In the genomic region with DNA sequence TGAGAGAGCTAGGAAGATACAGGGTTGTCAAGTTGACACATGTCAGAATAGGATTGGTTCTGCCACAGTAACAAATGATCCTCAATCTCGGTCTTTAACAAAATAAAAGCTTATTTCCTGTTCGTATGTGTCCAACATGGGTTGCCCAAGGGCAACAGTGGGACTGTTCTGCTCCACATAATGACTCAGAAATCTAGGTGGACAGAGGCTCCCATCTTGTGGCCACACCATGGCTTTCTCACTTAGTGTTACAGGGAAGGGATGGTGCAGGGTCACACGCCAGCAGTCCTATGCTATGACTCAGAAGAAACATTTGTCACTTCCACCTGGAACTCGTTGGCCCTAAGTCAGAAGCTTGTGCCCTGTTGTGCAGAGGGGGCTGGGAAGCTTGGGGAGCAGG, we compare ENCODE assay signal across 13 cellular contexts.
DNase-seq lines count a peak whose midpoint lies in the region; ATAC-seq, FAIRE-seq and TF ChIP-seq lines count a peak whose summit lies in the region.
"Had no signal": no experiment of that assay in that cellular context is flagged by ENCODE, and none has a peak within 500 bp of the region (broad histone marks: within the 10 kb centered on the region; RNA-seq: fewer than 3 reads in every experiment).

No MANE protein-coding gene starts in this region.

- H4K20me1 ChIP-seq in SK-N-SH (ENCODE audit: insufficient read depth): no peaks in the 10 kb centered on the region

- no peaks in the 10 kb centered on the region for H3K79me2 ChIP-seq in SK-N-SH (ENCODE audit: insufficient read depth)

- H3K27ac ChIP-seq in A549 (peak overlapping the region in 1 of 2 experiments; percentile 26; a peak in 1 of 6 replicates), SK-N-SH (ENCODE audit: low read depth in 2 of 2, low read length in 1 of 2) (no peak overlapping the region), dorsolateral prefrontal cortex (no peak overlapping the region)
- H3K27ac ChIP-seq: Peyer's patch had no signal

- H3K4me2 ChIP-seq in A549 (0 out of 3 replicates have a peak overlapping the region, but pooled peaks have one; percentile 30), SK-N-SH (no peak overlapping the region)

- POLR2A ChIA-PET in A549 (lab: Yijun Ruan, JAX) (interaction anchor here (0.5 kb wide), 1 partner anchor 369 kb away, joined by 11 read pairs; no protein-coding TSS in a partner anchor), SK-N-SH (lab: Yijun Ruan, JAX) (no interaction called here)

- no peaks in the 10 kb centered on the region for H3K36me3 ChIP-seq in SK-N-SH (replicated peaks in 1 of 2; ENCODE audit: control insufficient read depth in 1 of 2, insufficient read depth in 2 of 2, low read length in 1 of 2)
- H3K36me3 ChIP-seq: Peyer's patch had no signal

- no peak for FAIRE-seq in A549 (lab: Jason Lieb, UNC)

- H3K4me1 ChIP-seq in A549: peaks cover 18% of the 10 kb centered on the region
- H3K4me1 ChIP-seq in SK-N-SH (ENCODE audit: control insufficient read depth in 1 of 2, insufficient read depth in 2 of 2, low read depth in 1 of 2, low read length in 1 of 2): peaks cover 0 to 5% of the 10 kb centered on the region in 2 experiments; a peak in 1 of 4 replicates
- H3K4me1 ChIP-seq: Peyer's patch had no signal

- H3K9me3 ChIP-seq in A549 (no peaks in the 10 kb centered on the region), SK-N-SH (no peaks in the 10 kb centered on the region)
- H3K9me3 ChIP-seq: Peyer's patch had no signal

- WGBS in A549 (ENCODE audit: missing lambda C conversion rate): 41% methylated on average over 4 of the region's 4 CpGs
- 37% methylated on average over 4 of the region's 4 CpGs for WGBS in SK-N-SH (ENCODE audit: low lambda C conversion rate)

- TF ChIP-seq POLR2A in A549 (IDR thresholded peaks at IDR 0.05; ENCODE audit: low read length): no peak

- peaks cover 13% of the 10 kb centered on the region for H3F3A ChIP-seq in SK-N-SH (replicated peaks; ENCODE audit: insufficient read depth)

- TF ChIP-seq RAD21 in A549 (conservative IDR thresholded peaks at IDR 0.05 in 1 of 2, IDR thresholded peaks at IDR 0.05 in 1 of 2) (peak; percentile 8 to 42; a peak in 3 of 5 replicates), SK-N-SH (IDR thresholded peaks at IDR 0.05; ENCODE audit: low read length) (no peak)

- H3K9me2 ChIP-seq in SK-N-SH: no peaks in the 10 kb centered on the region

- ATAC-seq in A549 (peak; percentile 67 to 71), HG03159 (IDR thresholded peaks at IDR 0.05; ENCODE audit: unreplicated experiment) (no peak)
- ATAC-seq: CD8-positive, alpha-beta T cell; left lobe of liver had no signal

- DNase-seq in A549 (ENCODE audit: low read depth in 1 of 2, low spot score in 1 of 2) (peak in 1 of 2 experiments; percentile 46), ELR (ENCODE audit: low read depth) (peak; percentile 90), SK-N-SH (no peak), foreskin fibroblast (peak; percentile 77 to 80), dorsolateral prefrontal cortex (no peak), head of caudate nucleus (no peak)
- DNase-seq in activated effector memory CD4-positive, alpha-beta T cell treated with Interleukin-2 at 50 U/mL for 16 hours: no peak
- DNase-seq: activated CD4-positive, alpha-beta T cell treated with anti-CD3 and anti-CD28 coated beads for 48 hours; CD8-positive, alpha-beta T cell; NCI-H1417; Peyer's patch had no signal

- CTCF ChIA-PET in A549 (lab: Yijun Ruan, JAX): interaction anchor here (0.6 to 3.5 kb wide), 8 partner anchors 12 to 1093 kb away, joined by 3 to 18 read pairs (median 3); no protein-coding TSS in a partner anchor
- CTCF ChIA-PET in SK-N-SH (lab: Yijun Ruan, JAX): interaction anchor here (1.0 to 1.6 kb wide), 3 partner anchors 14 to 246 kb away, joined by 3 to 6 read pairs (median 4); no protein-coding TSS in a partner anchor

- H3K4me3 ChIP-seq in A549 (no peak overlapping the region), SK-N-SH (ENCODE audit: low read depth in 2 of 2, low read length in 1 of 2) (no peak overlapping the region), foreskin fibroblast (ENCODE audit: low read depth in 1 of 2, low read length in 2 of 2) (no peak overlapping the region), dorsolateral prefrontal cortex (no peak overlapping the region)
- H3K4me3 ChIP-seq: Peyer's patch had no signal

- no peak overlapping the region for H2AFZ ChIP-seq in SK-N-SH (ENCODE audit: low read depth)

- no peak overlapping the region for H3K9ac ChIP-seq in SK-N-SH

- TF ChIP-seq CTCF in A549 (IDR thresholded peaks at IDR 0.05): no peak
- TF ChIP-seq CTCF in SK-N-SH (IDR thresholded peaks at IDR 0.05): no peak; the same call in 1 of the 2 replicates
- peak; percentile 22 for TF ChIP-seq CTCF in foreskin fibroblast (IDR thresholded peaks at IDR 0.05; ENCODE audit: low read depth, low read length)
- no peak for TF ChIP-seq CTCF in dorsolateral prefrontal cortex (IDR thresholded peaks at IDR 0.05 in 54 of 56, conservative IDR thresholded peaks at IDR 0.05 in 2 of 56; ENCODE audit: low read depth in 1 of 56, partially characterized antibody in 56 of 56)

- TF ChIP-seq EP300 in A549 (IDR thresholded peaks at IDR 0.05) (no peak), SK-N-SH (IDR thresholded peaks at IDR 0.05; ENCODE audit: borderline replicate concordance in 1 of 2, low read depth in 1 of 2, low read length in 1 of 2) (no peak)

- intact Hi-C loops in dorsolateral prefrontal cortex (cut with DNase I) (no loop called here), head of caudate nucleus (cut with DNase I) (no loop called here)

- no peaks in the 10 kb centered on the region for H3K27me3 ChIP-seq in SK-N-SH (ENCODE audit: insufficient read depth)
- H3K27me3 ChIP-seq in dorsolateral prefrontal cortex: no peaks in the 10 kb centered on the region
- H3K27me3 ChIP-seq: Peyer's patch had no signal

TF ChIP-seq in A549, 52 proteins besides CTCF, POLR2A, EP300 and RAD21:
- TF ChIP-seq NR3C1 (IDR thresholded peaks at IDR 0.05): no peak
- no peak for TF ChIP-seq FOSB (CRISPR knock-in tag; IDR thresholded peaks at IDR 0.05)
- TF ChIP-seq SMC3 (IDR thresholded peaks at IDR 0.05): 0 out of 3 replicates have a peak, but pooled peaks have one; percentile 16

TF ChIP-seq in SK-N-SH, 30 proteins besides CTCF, POLR2A, EP300 and RAD21:
- TF ChIP-seq TCF12 (IDR thresholded peaks at IDR 0.05): peak; percentile 12; the same call in 1 of the 2 replicates
- TF ChIP-seq, protein P1, sequence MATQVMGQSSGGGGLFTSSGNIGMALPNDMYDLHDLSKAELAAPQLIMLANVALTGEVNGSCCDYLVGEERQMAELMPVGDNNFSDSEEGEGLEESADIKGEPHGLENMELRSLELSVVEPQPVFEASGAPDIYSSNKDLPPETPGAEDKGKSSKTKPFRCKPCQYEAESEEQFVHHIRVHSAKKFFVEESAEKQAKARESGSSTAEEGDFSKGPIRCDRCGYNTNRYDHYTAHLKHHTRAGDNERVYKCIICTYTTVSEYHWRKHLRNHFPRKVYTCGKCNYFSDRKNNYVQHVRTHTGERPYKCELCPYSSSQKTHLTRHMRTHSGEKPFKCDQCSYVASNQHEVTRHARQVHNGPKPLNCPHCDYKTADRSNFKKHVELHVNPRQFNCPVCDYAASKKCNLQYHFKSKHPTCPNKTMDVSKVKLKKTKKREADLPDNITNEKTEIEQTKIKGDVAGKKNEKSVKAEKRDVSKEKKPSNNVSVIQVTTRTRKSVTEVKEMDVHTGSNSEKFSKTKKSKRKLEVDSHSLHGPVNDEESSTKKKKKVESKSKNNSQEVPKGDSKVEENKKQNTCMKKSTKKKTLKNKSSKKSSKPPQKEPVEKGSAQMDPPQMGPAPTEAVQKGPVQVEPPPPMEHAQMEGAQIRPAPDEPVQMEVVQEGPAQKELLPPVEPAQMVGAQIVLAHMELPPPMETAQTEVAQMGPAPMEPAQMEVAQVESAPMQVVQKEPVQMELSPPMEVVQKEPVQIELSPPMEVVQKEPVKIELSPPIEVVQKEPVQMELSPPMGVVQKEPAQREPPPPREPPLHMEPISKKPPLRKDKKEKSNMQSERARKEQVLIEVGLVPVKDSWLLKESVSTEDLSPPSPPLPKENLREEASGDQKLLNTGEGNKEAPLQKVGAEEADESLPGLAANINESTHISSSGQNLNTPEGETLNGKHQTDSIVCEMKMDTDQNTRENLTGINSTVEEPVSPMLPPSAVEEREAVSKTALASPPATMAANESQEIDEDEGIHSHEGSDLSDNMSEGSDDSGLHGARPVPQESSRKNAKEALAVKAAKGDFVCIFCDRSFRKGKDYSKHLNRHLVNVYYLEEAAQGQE (IDR thresholded peaks at IDR 0.05; ENCODE audit: low read depth, low read length): no peak

Comparison
In these comparisons a context has a peak if more than half of its experiments do, and no peak if none do; other contexts are left out.
1. DNase-seq: peak in ELR (single experiment) and foreskin fibroblast (2 of 2); none in SK-N-SH (single experiment), dorsolateral prefrontal cortex (0 of 10), activated effector memory CD4-positive, alpha-beta T cell treated with Interleukin-2 at 50 U/mL for 16 hours (single experiment) and head of caudate nucleus (0 of 42).